23 cellular contexts compared by ENCODE assay signal in genomic region chr3:160556141-160556540, GRCh38.
"Had no signal": no experiment of that assay in that cellular context is flagged by ENCODE, and none has a peak within 500 bp of the region (broad histone marks: within the 10 kb centered on the region; RNA-seq: fewer than 3 reads in every experiment).

No MANE protein-coding gene starts in this region.

- ATAC-seq: mucosa of descending colon; naive thymus-derived CD8-positive, alpha-beta T cell; right lobe of liver; stimulated activated naive B cell treated with anti-CD40 and anti-IgM and Interleukin-4, amounts not matched to agents 10 μg/mL and 1 μg/mL and 100 μg/mL, for 72 hours; stimulated activated naive CD8-positive, alpha-beta T cell treated with anti-CD3 and anti-CD28 coated beads, Interleukin-15, Interleukin-2, amounts not matched to agents 100 U/mL and 50 U/mL, for 24 hours; upper lobe of right lung had no signal

- H3K27me3 ChIP-seq: hepatocyte, ovary, right atrium auricular region, right lobe of liver, stomach, testis, thyroid gland, transverse colon, upper lobe of right lung had no signal

- DNase-seq: islet precursor cell; left ventricle myocardium inferior; midbrain; mucosa of descending colon; naive thymus-derived CD8-positive, alpha-beta T cell; ovary; right lobe of liver; stimulated activated CD4-positive, alpha-beta T cell treated with anti-CD3 and anti-CD28 coated beads, Interleukin-12 subunit alpha, Interleukin-12 subunit beta, amount 100 ng/mL, for 4 hours; stimulated activated CD4-positive, alpha-beta T cell treated with anti-CD3 and anti-CD28 coated beads, Interleukin-15, amount 100 ng/mL, for 24 hours; stimulated activated CD4-positive, alpha-beta T cell treated with anti-CD3 and anti-CD28 coated beads, Interleukin-2, amount 100 ng/mL, for 24 hours; stimulated activated CD4-positive, alpha-beta T cell treated with anti-CD3 and anti-CD28 coated beads, Interleukin-4, amount 100 ng/mL, for 1 hour; stimulated activated naive B cell treated with anti-CD40 and anti-IgM and Interleukin-4, amounts not matched to agents 10 μg/mL and 1 μg/mL and 100 μg/mL, for 72 hours; stimulated activated naive CD8-positive, alpha-beta T cell treated with anti-CD3 and anti-CD28 coated beads, Interleukin-15, Interleukin-2, amounts not matched to agents 100 U/mL and 50 U/mL, for 24 hours; stomach; testis; thyroid gland; transverse colon; upper lobe of right lung had no signal

- H3K4me3 ChIP-seq: hepatocyte, left ventricle myocardium inferior, lung, mucosa of descending colon, ovary, right atrium auricular region, right lobe of liver, skin epidermis, stomach, testis, thyroid gland, transverse colon, upper lobe of right lung had no signal

- H3K27ac ChIP-seq: hepatocyte, left ventricle myocardium inferior, ovary, right atrium auricular region, right lobe of liver, skin epidermis, stomach, testis, thyroid gland, transverse colon, upper lobe of right lung had no signal

- H2AFZ ChIP-seq: hepatocyte had no signal

- FAIRE-seq: urothelium cell line had no signal

- H3K9me3 ChIP-seq: left ventricle myocardium inferior, mucosa of descending colon, ovary, right atrium auricular region, right lobe of liver, stomach, testis, thyroid gland, transverse colon, upper lobe of right lung had no signal

- H3K36me3 ChIP-seq: left ventricle myocardium inferior, ovary, right atrium auricular region, right lobe of liver, stomach, thyroid gland, transverse colon, upper lobe of right lung had no signal

- H3K4me2 ChIP-seq: hepatocyte had no signal
